13 cellular contexts compared by ENCODE assay signal in the genomic region with DNA sequence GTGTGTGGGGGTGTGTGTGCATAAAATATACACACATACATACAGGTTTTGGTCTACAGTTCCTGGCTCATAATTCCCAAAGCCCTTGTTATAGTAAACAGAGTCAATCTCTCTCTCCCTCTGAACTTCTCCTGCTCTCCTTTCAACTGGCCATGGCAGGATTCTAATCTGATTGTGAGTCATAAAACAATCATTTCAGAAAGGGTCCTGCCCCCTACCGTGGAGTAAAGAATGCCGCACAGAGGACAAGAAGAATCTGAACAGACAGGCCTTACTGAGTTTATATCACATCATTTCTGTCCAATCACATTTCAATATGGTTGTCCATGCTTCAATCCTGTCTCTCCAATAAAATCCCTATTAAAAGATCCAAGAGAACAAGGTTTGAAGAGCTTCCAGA.
DNase-seq lines count a peak whose midpoint lies in the region; ATAC-seq, FAIRE-seq and TF ChIP-seq lines count a peak whose summit lies in the region.
"Had no signal": no experiment of that assay in that cellular context is flagged by ENCODE, and none has a peak within 500 bp of the region (broad histone marks: within the 10 kb centered on the region; RNA-seq: fewer than 3 reads in every experiment).

No MANE protein-coding gene starts in this region.

- H3K79me2 ChIP-seq in HepG2 (ENCODE audit: insufficient read depth, low read length) = no peaks in the 10 kb centered on the region

- H3K9ac ChIP-seq in HepG2 (ENCODE audit: insufficient read depth, low read depth, low read length) = no peak overlapping the region
- H3K9ac ChIP-seq: BLaER1 had no signal

- no peak overlapping the region for H2AFZ ChIP-seq in HepG2 (ENCODE audit: low read length)

- no TSS peak for BruUV-seq in HepG2 (replicated peaks; lab: Mats Ljungman, UMichigan)

- H3K4me3 ChIP-seq in HepG2 (replicated peaks in 1 of 3; ENCODE audit: insufficient read depth in 1 of 3, low read depth in 2 of 3, low read length in 3 of 3) (no peak overlapping the region), right lobe of liver (no peak overlapping the region), SJCRH30 (no peak overlapping the region), fibroblast of pulmonary artery (replicated peaks; ENCODE audit: low read depth, low read length) (no peak overlapping the region), transverse colon (no peak overlapping the region)
- H3K4me3 ChIP-seq: BLaER1 had no signal

- POLR2A ChIA-PET in HepG2 (lab: Yijun Ruan, JAX) = no interaction called here

- no peaks in the 10 kb centered on the region for H3K27me3 ChIP-seq in HepG2 (ENCODE audit: control insufficient read depth in 1 of 2, insufficient read depth in 2 of 2, low read length in 2 of 2)
- H3K27me3 ChIP-seq in right lobe of liver = no peaks in the 10 kb centered on the region
- no peaks in the 10 kb centered on the region; the same call in 1 of the 2 replicates for H3K27me3 ChIP-seq in SJCRH30
- no peaks in the 10 kb centered on the region for H3K27me3 ChIP-seq in transverse colon
- H3K27me3 ChIP-seq: BLaER1 had no signal

- H3K4me2 ChIP-seq in HepG2 (ENCODE audit: low read depth, low read length) = no peak overlapping the region
- H3K4me2 ChIP-seq: BLaER1 had no signal

- FAIRE-seq in HepG2 (lab: Jason Lieb, UNC) (no peak), urothelium cell line (lab: Jason Lieb, UNC) (no peak)

- 0% methylated on average over 2 of the region's 2 CpGs for WGBS in HepG2 (ENCODE audit: low lambda C conversion rate)
- WGBS in right lobe of liver (ENCODE audit: insufficient coverage, low coverage, low lambda C conversion rate, missing lambda C conversion rate) = 37% methylated on average over 2 of the region's 2 CpGs
- WGBS in transverse colon (ENCODE audit: low coverage in 1 of 2), 2 donors = 40% methylated on average over 2 of the region's 2 CpGs

- intact Hi-C loops in HepG2 (cut with micrococcal nuclease; ENCODE audit: unreplicated experiment) (no loop called here), right lobe of liver (cut with DNase I) (no loop called here), transverse colon (cut with DNase I; ENCODE audit: low total_unique reads) (no loop called here)

- in situ Hi-C loops in HepG2 (cut with HindIII; ENCODE audit: extremely low pct_ligation_motif_present, low pct_unique_long_range_greater_than_20kb) (no loop called here), transverse colon (cut with MboI; ENCODE audit: low pct_ligation_motif_present in 1 of 4, low pct_unique_long_range_greater_than_20kb in 1 of 4, low sequenced_read_pairs in 3 of 4) (no loop called here)

- H3K27ac ChIP-seq in HepG2 (ENCODE audit: extremely low read length, insufficient read depth, low read length) (no peak overlapping the region), right lobe of liver (no peak overlapping the region), SJCRH30 (no peak overlapping the region), transverse colon (no peak overlapping the region)
- H3K27ac ChIP-seq: BLaER1 had no signal

- H3K4me1 ChIP-seq in HepG2 (ENCODE audit: insufficient read depth, low read length) (no peaks in the 10 kb centered on the region), right lobe of liver (no peaks in the 10 kb centered on the region), SJCRH30 (0 out of 2 replicates have a peak, but pooled peaks cover 4% of the 10 kb centered on the region), transverse colon (no peaks in the 10 kb centered on the region)
- H3K4me1 ChIP-seq: BLaER1 had no signal

- CTCF ChIA-PET in HepG2 (lab: Yijun Ruan, JAX; ENCODE audit: low intra/inter-chr PET ratio, low total read pairs) = no interaction called here

- TF ChIP-seq RAD21 in HepG2 (CRISPR knock-in tag; IDR thresholded peaks at IDR 0.05) = no peak

- peak; percentile 35 for DNase-seq in HepG2 (ENCODE audit: low spot score)
- DNase-seq in right lobe of liver = no peak
- DNase-seq in SJCRH30 = peak; percentile 16 to 43
- DNase-seq in fibroblast of pulmonary artery (ENCODE audit: low read depth) = peak; percentile 36
- DNase-seq in urothelium cell line (ENCODE audit: low spot score) = peak; percentile 5
- DNase-seq in SKM-1 (lab: John Stamatoyannopoulos, UW; ENCODE audit: unreplicated experiment) = no peak
- DNase-seq in transverse colon = no peak
- DNase-seq: activated CD4-positive, alpha-beta T cell treated with anti-CD3 and anti-CD28 coated beads for 4 hours; activated effector memory CD4-positive, alpha-beta T cell treated with Interleukin-2 at 50 U/mL for 16 hours; NCI-H1105; NCI-H524 treated with DMSO at 0.1 percent for 48 hours had no signal

- ATAC-seq in HepG2 = peak; percentile 72
- ATAC-seq in right lobe of liver = no peak
- no peak for ATAC-seq in GM19023 (IDR thresholded peaks at IDR 0.05; ENCODE audit: unreplicated experiment)

- TF ChIP-seq CTCF in HepG2 (CRISPR knock-in tag; IDR thresholded peaks at IDR 0.05) (no peak; the same call in 1 of the 2 replicates), right lobe of liver (IDR thresholded peaks at IDR 0.05) (no peak), fibroblast of pulmonary artery (IDR thresholded peaks at IDR 0.05; ENCODE audit: low read length, missing control alignments) (no peak), transverse colon (IDR thresholded peaks at IDR 0.05) (no peak)

- H3K9me3 ChIP-seq in HepG2 (ENCODE audit: low read length) (no peaks in the 10 kb centered on the region), right lobe of liver (no peaks in the 10 kb centered on the region), SJCRH30 (replicated peaks) (no peaks in the 10 kb centered on the region), transverse colon (no peaks in the 10 kb centered on the region)
- H3K9me3 ChIP-seq: BLaER1 had no signal

- no peak for TF ChIP-seq POLR2A in HepG2 (IDR thresholded peaks at IDR 0.05; ENCODE audit: insufficient read depth in 1 of 2, low read depth in 2 of 2, low read length in 2 of 2)
- no peak for TF ChIP-seq POLR2A in right lobe of liver (IDR thresholded peaks at IDR 0.05)
- no peak for TF ChIP-seq POLR2A in transverse colon (IDR thresholded peaks at IDR 0.05)

- H3K36me3 ChIP-seq in HepG2 (replicated peaks in 1 of 2; ENCODE audit: control insufficient read depth in 1 of 2, insufficient read depth in 2 of 2, low read length in 2 of 2) = no peaks in the 10 kb centered on the region
- H3K36me3 ChIP-seq in right lobe of liver = no peaks in the 10 kb centered on the region
- no peaks in the 10 kb centered on the region for H3K36me3 ChIP-seq in SJCRH30
- H3K36me3 ChIP-seq in transverse colon = no peaks in the 10 kb centered on the region
- H3K36me3 ChIP-seq: BLaER1 had no signal

- H4K20me1 ChIP-seq in HepG2 (ENCODE audit: insufficient read depth, low read length) = no peaks in the 10 kb centered on the region
- H4K20me1 ChIP-seq: BLaER1 had no signal

- TF ChIP-seq EP300 in HepG2 (IDR thresholded peaks at IDR 0.05; ENCODE audit: low read depth in 2 of 2, low read length in 2 of 2) = no peak
- TF ChIP-seq EP300 in HepG2 (CRISPR knock-in tag; IDR thresholded peaks at IDR 0.05; ENCODE audit: borderline replicate concordance) = no peak
- no peak for TF ChIP-seq EP300 in transverse colon (IDR thresholded peaks at IDR 0.05; ENCODE audit: low read depth)

TF ChIP-seq in HepG2, 621 proteins besides CTCF, POLR2A, EP300 and RAD21:
- TF ChIP-seq FOSL2 (CRISPR knock-in tag; IDR thresholded peaks at IDR 0.05) (peak; percentile 46), ZKSCAN5 (CRISPR knock-in tag; IDR thresholded peaks at IDR 0.05) (no peak)
TF ChIP-seq in HepG2: peak in this region for 1.

Comparison
In these comparisons a context has a peak if more than half of its experiments do, and no peak if none do; other contexts are left out.
1. DNase-seq: peak in HepG2 (single experiment), SJCRH30 (2 of 2), fibroblast of pulmonary artery (single experiment) and urothelium cell line (single experiment); none in right lobe of liver (0 of 3), SKM-1 (single experiment) and transverse colon (single experiment).